8 cellular contexts compared by ENCODE assay signal in the genomic region with DNA sequence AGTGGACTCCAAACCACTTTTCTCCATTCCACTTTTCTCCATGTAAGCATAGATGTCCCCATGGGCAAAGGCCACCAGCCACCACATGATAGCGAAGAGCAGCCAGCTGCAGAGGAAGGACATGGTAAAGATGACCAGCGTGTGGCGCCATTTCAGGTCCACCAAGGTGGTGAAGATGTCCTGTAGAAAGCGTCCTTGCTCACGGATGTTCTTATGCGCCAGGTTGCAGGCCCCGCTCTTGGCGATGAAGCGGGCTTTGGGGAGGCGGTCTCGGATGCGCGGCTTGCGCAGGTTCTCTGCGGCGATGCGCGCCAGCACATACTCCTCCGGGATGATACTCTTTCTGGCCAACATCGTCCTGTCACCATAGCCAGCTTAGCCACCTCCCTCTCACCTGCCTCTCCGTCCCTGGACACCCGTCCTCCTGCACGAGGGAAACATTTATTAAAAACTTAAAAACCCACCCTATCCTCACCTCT. TPM values are rescaled to one million over a fixed set of nuclear protein-coding genes. Genes with fewer than 3 reads are reported as not detected.
DNase-seq lines count a peak whose midpoint lies in the region; ATAC-seq and TF ChIP-seq lines count a peak whose summit lies in the region.

No MANE protein-coding gene starts in this region.

- H3K4me3 Mint-ChIP-seq in activated naive CD4-positive, alpha-beta T cell treated with anti-CD3 and anti-CD28 coated beads, Interleukin-2, amount 10 ng/mL, durations not matched to agents 7 days and 5 days: no peak overlapping the region
- peak overlapping the region; percentile 61 to 86 (median 81) for H3K4me3 Mint-ChIP-seq in brain

- no peaks in the 10 kb centered on the region for H3K36me3 Mint-ChIP-seq in activated naive CD4-positive, alpha-beta T cell treated with anti-CD3 and anti-CD28 coated beads, Interleukin-2, amount 10 ng/mL, durations not matched to agents 7 days and 5 days
- no peaks in the 10 kb centered on the region for H3K36me3 Mint-ChIP-seq in brain

- TF ChIP-seq CTCF in brain (conservative IDR thresholded peaks at IDR 0.05) (peak; percentile 20 to 37), upper lobe of right lung (IDR thresholded peaks at IDR 0.05) (peak; percentile 27)

- H3K36me3 ChIP-seq in upper lobe of right lung: no peaks in the 10 kb centered on the region

- ATAC-seq in upper lobe of right lung: peak; percentile 47

- H3K9me3 Mint-ChIP-seq in activated naive CD4-positive, alpha-beta T cell treated with anti-CD3 and anti-CD28 coated beads, Interleukin-2, amount 10 ng/mL, durations not matched to agents 7 days and 5 days: no peaks in the 10 kb centered on the region
- H3K9me3 Mint-ChIP-seq in brain: no peaks in the 10 kb centered on the region

- H3K4me1 ChIP-seq in upper lobe of right lung: peaks cover 3% of the 10 kb centered on the region

- peak overlapping the region; percentile 80 for H3K27ac ChIP-seq in upper lobe of right lung

- intact Hi-C loops in upper lobe of right lung (cut with DNase I): no loop called here

- H3K27me3 Mint-ChIP-seq in activated naive CD4-positive, alpha-beta T cell treated with anti-CD3 and anti-CD28 coated beads, Interleukin-2, amount 10 ng/mL, durations not matched to agents 7 days and 5 days: peaks cover 43% of the 10 kb centered on the region
- H3K27me3 Mint-ChIP-seq in brain: peaks cover 6% of the 10 kb centered on the region

- H3K27ac Mint-ChIP-seq in activated naive CD4-positive, alpha-beta T cell treated with anti-CD3 and anti-CD28 coated beads, Interleukin-2, amount 10 ng/mL, durations not matched to agents 7 days and 5 days: no peak overlapping the region
- H3K27ac Mint-ChIP-seq in brain: peak overlapping the region in 3 of 5 experiments; percentile 58 to 85 (median 80)

- H3K27me3 ChIP-seq in upper lobe of right lung: peaks cover 4% of the 10 kb centered on the region

- CTCF ChIA-PET in activated naive CD4-positive, alpha-beta T cell treated with anti-CD3 and anti-CD28 coated beads, Interleukin-2, amount 10 ng/mL, durations not matched to agents 7 days and 5 days (lab: Charles Lee): no interaction called here

- DNase-seq in activated naive CD4-positive, alpha-beta T cell treated with anti-CD3 and anti-CD28 coated beads, Interleukin-2, amount 10 ng/mL, durations not matched to agents 7 days and 5 days: peak; percentile 20
- DNase-seq in activated naive CD4-positive, alpha-beta T cell treated with anti-CD3 and anti-CD28 coated beads, Interleukin-2, amount 50 U/mL, for 16 hours: no peak
- DNase-seq in left kidney (ENCODE audit: low read depth, low spot score) (peak; percentile 88), upper lobe of right lung (peak; percentile 67), NOMO-1 (lab: John Stamatoyannopoulos, UW; ENCODE audit: unreplicated experiment in 2 of 2) (no peak), mesenteric fat pad (ENCODE audit: low spot score) (no peak), SKM-1 treated with dmso at 0.1 percent for 144 hours (lab: John Stamatoyannopoulos, UW; ENCODE audit: unreplicated experiment) (no peak)

- peak overlapping the region; percentile 63 for H3K4me3 ChIP-seq in upper lobe of right lung

- peaks cover 8% of the 10 kb centered on the region for H3K4me1 Mint-ChIP-seq in activated naive CD4-positive, alpha-beta T cell treated with anti-CD3 and anti-CD28 coated beads, Interleukin-2, amount 10 ng/mL, durations not matched to agents 7 days and 5 days
- peaks cover 26% of the 10 kb centered on the region for H3K4me1 Mint-ChIP-seq in brain

- H3K9me3 ChIP-seq in upper lobe of right lung: no peaks in the 10 kb centered on the region

RNA-seq across cellular contexts. Expression of a gene that starts 1.2 kb away (rescaled TPM):
- 4.4 TPM for polyA plus RNA-seq in brain (ENCODE audit: insufficient read depth, low read depth, low replicate concordance)
- 20.9 TPM for total RNA-seq in upper lobe of right lung
- 16.5 TPM for total RNA-seq in mesenteric fat pad

Comparison
In these comparisons a context has a peak if more than half of its experiments do, and no peak if none do; other contexts are left out.
1. DNase-seq: peak in activated naive CD4-positive, alpha-beta T cell treated with anti-CD3 and anti-CD28 coated beads, Interleukin-2, amount 10 ng/mL, durations not matched to agents 7 days and 5 days (single experiment), left kidney (single experiment) and upper lobe of right lung (single experiment); none in activated naive CD4-positive, alpha-beta T cell treated with anti-CD3 and anti-CD28 coated beads, Interleukin-2, amount 50 U/mL, for 16 hours (single experiment), NOMO-1 (0 of 2), mesenteric fat pad (single experiment) and SKM-1 treated with dmso at 0.1 percent for 144 hours (single experiment).